In genomic region chr20:44747166-44748004, GRCh38 we compare ENCODE assay signal across 8 cellular contexts. TPM values are rescaled to one million over a fixed set of nuclear protein-coding genes. Genes with fewer than 3 reads are reported as not detected.
DNase-seq lines count a peak whose midpoint lies in the region; ATAC-seq and TF ChIP-seq lines count a peak whose summit lies in the region.

No MANE protein-coding gene starts in this region.

- H3K27ac ChIP-seq in AG04450 (ENCODE audit: low read depth, low read length), result no peak overlapping the region

- H3K9me3 ChIP-seq in AG04450 (ENCODE audit: control insufficient read depth, insufficient read depth, low read length), result no peaks in the 10 kb centered on the region; the same call in 1 of the 2 replicates

- CTCF ChIA-PET in AG04450 (lab: Charles Lee), result interaction anchor here (0.6 to 3.2 kb wide), 44 partner anchors 8 to 1453 kb away, joined by 3 to 86 read pairs (median 4); no protein-coding TSS in a partner anchor

- POLR2A ChIA-PET in AG04450 (lab: Yijun Ruan, JAX), result no interaction called here

- ATAC-seq in activated CD4-positive, CD25-positive, alpha-beta regulatory T cell treated with anti-CD3 and anti-CD28 coated beads, Interleukin-2, amount 50 U/mL, for 24 hours, result peak; percentile 39 to 41
- ATAC-seq in GM21529 (IDR thresholded peaks at IDR 0.05; ENCODE audit: unreplicated experiment), result no peak

- peak; percentile 73 for TF ChIP-seq CTCF in AG04450 (IDR thresholded peaks at IDR 0.05; ENCODE audit: low read depth, low read length)

- DNase-seq in AG04450 (ENCODE audit: low read depth, low spot score) (peak; percentile 13), GOT3 (lab: John Stamatoyannopoulos, UW) (peak; percentile 29), NCI-H2227 treated with DMSO at 0.1 percent for 48 hours (lab: John Stamatoyannopoulos, UW) (peak; percentile 55), cerebellar cortex (ENCODE audit: low spot score) (peak; percentile 88), kidney tubule cell (ENCODE audit: low spot score) (peak; percentile 95)
- peak; percentile 52 to 59 for DNase-seq in stimulated activated CD4-positive, alpha-beta T cell treated with anti-CD3 and anti-CD28 coated beads, Interleukin-4, amount 100 ng/mL, for 4 hours

- peaks cover 65% of the 10 kb centered on the region for H3K27me3 ChIP-seq in AG04450 (ENCODE audit: control insufficient read depth, insufficient read depth, low read length)

- no peak overlapping the region for H3K4me3 ChIP-seq in AG04450 (ENCODE audit: low read depth, low read length)

RNA-seq across cellular contexts. Expression of gene KCNK15, which starts 1.7 kb away (rescaled TPM):
- not detected in 2 replicates for polyA plus RNA-seq in AG04450 (2011; rRNA removed)
- not detected in 2 replicates for polyA minus RNA-seq in AG04450 (2011; rRNA and poly(A)+ RNA removed)

RNA-seq across cellular contexts. Expression of gene CCN5, which starts 32.2 kb away (rescaled TPM):
- polyA plus RNA-seq in AG04450 (2011; rRNA removed), result 0.37 and 0.50 TPM in 2 replicates
- polyA minus RNA-seq in AG04450 (2011; rRNA and poly(A)+ RNA removed), result 0.18 TPM in 1 of 2 replicates, not detected in the other

Comparison
In these comparisons a context has a peak if more than half of its experiments do, and no peak if none do; other contexts are left out.
1. DNase-seq: peak in every context shown above with its lines; median percentile 95 in kidney tubule cell; 88 in cerebellar cortex; 56 in stimulated activated CD4-positive, alpha-beta T cell treated with anti-CD3 and anti-CD28 coated beads, Interleukin-4, amount 100 ng/mL, for 4 hours; 55 in NCI-H2227 treated with DMSO at 0.1 percent for 48 hours; 29 in GOT3; 13 in AG04450.